8 cellular contexts compared by ENCODE assay signal in the genomic region with DNA sequence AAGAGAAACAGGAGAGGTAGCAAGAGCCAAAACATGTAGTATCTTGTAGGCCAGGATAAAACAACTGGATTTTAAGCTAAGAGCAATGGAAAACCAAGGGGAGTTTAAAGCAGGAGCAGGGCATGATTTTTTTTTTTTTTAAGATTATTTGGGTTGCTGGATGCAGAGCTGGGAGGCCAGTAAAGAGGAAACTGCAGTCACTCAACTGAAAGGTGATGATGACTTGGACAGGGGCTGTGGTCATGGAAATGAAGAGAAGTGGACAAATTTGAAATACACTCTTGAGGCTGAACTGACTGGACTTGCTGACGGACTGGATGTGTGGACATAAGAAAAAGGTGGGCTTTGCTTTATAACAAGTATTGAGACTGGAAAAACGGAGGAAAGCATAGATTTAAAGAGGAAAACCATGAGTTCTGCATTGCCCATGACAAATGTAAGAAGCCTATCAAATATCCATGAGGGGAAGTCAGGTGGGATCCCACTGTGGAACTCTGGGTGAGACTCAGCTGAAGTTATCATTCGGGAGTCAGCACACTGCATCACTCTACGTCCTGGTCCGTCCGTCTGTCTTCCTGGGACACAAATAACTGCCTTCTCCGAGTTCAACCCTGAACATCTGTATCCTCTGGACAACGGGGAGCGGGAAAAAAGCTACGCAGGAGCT. TPM values are rescaled to one million over a fixed set of nuclear protein-coding genes. Genes with fewer than 3 reads are reported as not detected.
DNase-seq lines count a peak whose midpoint lies in the region; ATAC-seq and FAIRE-seq lines count a peak whose summit lies in the region.

No MANE protein-coding gene starts in this region.

- WGBS in small intestine, 3 donors = 2 to 5% (median 4%) methylated on average over 10 of the region's 10 CpGs

- no peaks in the 10 kb centered on the region for H3K9me3 Mint-ChIP-seq in activated naive CD4-positive, alpha-beta T cell treated with anti-CD3 and anti-CD28 coated beads, Interleukin-2, amount 50 U/mL, for 24 hours
- H3K9me3 Mint-ChIP-seq in activated naive CD8-positive, alpha-beta T cell treated with anti-CD3 and anti-CD28 coated beads for 36 hours = no peaks in the 10 kb centered on the region

- no peak for FAIRE-seq in small intestine (lab: Jason Lieb, UNC)

- H3K4me3 ChIP-seq in iPS-15b (ENCODE audit: low read depth, low read length) = peak overlapping the region; percentile 90
- peak overlapping the region; percentile 75 to 91 for H3K4me3 ChIP-seq in small intestine (ENCODE audit: low read depth in 1 of 2, low read length in 2 of 2)

- H3K9ac ChIP-seq in iPS-15b (ENCODE audit: low read depth, low read length) = peak overlapping the region; percentile 95

- peak; percentile 2 for ATAC-seq in HG03520 (IDR thresholded peaks at IDR 0.05; ENCODE audit: unreplicated experiment)

- H3K9me3 ChIP-seq in iPS-15b (ENCODE audit: control insufficient read depth, insufficient read depth, low read length) (no peaks in the 10 kb centered on the region), small intestine (ENCODE audit: control insufficient read depth, low read depth) (no peaks in the 10 kb centered on the region)

- H3K4me1 Mint-ChIP-seq in activated naive CD4-positive, alpha-beta T cell treated with anti-CD3 and anti-CD28 coated beads, Interleukin-2, amount 50 U/mL, for 24 hours = peaks cover 79% of the 10 kb centered on the region
- peaks cover 55% of the 10 kb centered on the region for H3K4me1 Mint-ChIP-seq in activated naive CD8-positive, alpha-beta T cell treated with anti-CD3 and anti-CD28 coated beads for 36 hours

- H3K4me3 Mint-ChIP-seq in activated naive CD4-positive, alpha-beta T cell treated with anti-CD3 and anti-CD28 coated beads, Interleukin-2, amount 50 U/mL, for 24 hours = peak overlapping the region; percentile 99
- H3K4me3 Mint-ChIP-seq in activated naive CD8-positive, alpha-beta T cell treated with anti-CD3 and anti-CD28 coated beads for 36 hours = peak overlapping the region; percentile 91

- H3K27ac Mint-ChIP-seq in activated naive CD4-positive, alpha-beta T cell treated with anti-CD3 and anti-CD28 coated beads, Interleukin-2, amount 50 U/mL, for 24 hours = peak overlapping the region; percentile 100
- H3K27ac Mint-ChIP-seq in activated naive CD8-positive, alpha-beta T cell treated with anti-CD3 and anti-CD28 coated beads for 36 hours = peak overlapping the region; percentile 100

- H3K4me1 ChIP-seq in iPS-15b (ENCODE audit: control insufficient read depth, insufficient read depth, low read length) = peaks cover 6% of the 10 kb centered on the region
- peaks cover 8 to 16% of the 10 kb centered on the region in 2 donors for H3K4me1 ChIP-seq in small intestine (ENCODE audit: control insufficient read depth in 2 of 2, insufficient read depth in 1 of 2, low read depth in 1 of 2, low read length in 1 of 2)

- peaks cover 10% of the 10 kb centered on the region for H3K36me3 Mint-ChIP-seq in activated naive CD4-positive, alpha-beta T cell treated with anti-CD3 and anti-CD28 coated beads, Interleukin-2, amount 50 U/mL, for 24 hours
- peaks cover 15% of the 10 kb centered on the region for H3K36me3 Mint-ChIP-seq in activated naive CD8-positive, alpha-beta T cell treated with anti-CD3 and anti-CD28 coated beads for 36 hours

- H3K27ac ChIP-seq in small intestine (ENCODE audit: low read depth in 1 of 2, low read length in 1 of 2) = peak overlapping the region; percentile 95 to 97

- H3K27me3 ChIP-seq in iPS-15b (ENCODE audit: control insufficient read depth, insufficient read depth, low read length) = no peaks in the 10 kb centered on the region
- no peaks in the 10 kb centered on the region for H3K27me3 ChIP-seq in small intestine (ENCODE audit: control insufficient read depth in 2 of 2, insufficient read depth in 2 of 2, low read length in 2 of 2)

- no peak for DNase-seq in activated naive CD4-positive, alpha-beta T cell treated with Interleukin-2 at 50 U/mL for 16 hours
- no peak for DNase-seq in activated naive CD8-positive, alpha-beta T cell treated with anti-CD3 and anti-CD28 coated beads for 36 hours
- DNase-seq in small intestine (no peak), middle frontal gyrus (ENCODE audit: extremely low spot score, low spot score) (no peak), DMS153 treated with DMSO at 0.1 percent for 48 hours (lab: John Stamatoyannopoulos, UW; ENCODE audit: unreplicated experiment) (no peak)

- H3K36me3 ChIP-seq in iPS-15b (ENCODE audit: control insufficient read depth, insufficient read depth, low read length) = peaks cover 6% of the 10 kb centered on the region
- peaks cover 0 to 4% of the 10 kb centered on the region in 2 donors for H3K36me3 ChIP-seq in small intestine (ENCODE audit: control insufficient read depth in 2 of 2, insufficient read depth in 2 of 2, low read length in 2 of 2)

- no peaks in the 10 kb centered on the region for H3K27me3 Mint-ChIP-seq in activated naive CD4-positive, alpha-beta T cell treated with anti-CD3 and anti-CD28 coated beads, Interleukin-2, amount 50 U/mL, for 24 hours
- no peaks in the 10 kb centered on the region for H3K27me3 Mint-ChIP-seq in activated naive CD8-positive, alpha-beta T cell treated with anti-CD3 and anti-CD28 coated beads for 36 hours

RNA-seq across cellular contexts. Expression of a gene that starts 0.7 kb away (rescaled TPM):
- 10 to 100 TPM; 19.8 to 25.4 TPM for total RNA-seq in activated naive CD8-positive, alpha-beta T cell treated with anti-CD3 and anti-CD28 coated beads for 36 hours
- polyA plus RNA-seq in small intestine = 10 to 100 TPM; 17.3 to 25.5 (median 23.2) TPM

RNA-seq across cellular contexts. Expression of a gene that starts 0.9 kb away (rescaled TPM):
- 10 to 100 TPM; 26.3 to 27.2 TPM for total RNA-seq in activated naive CD8-positive, alpha-beta T cell treated with anti-CD3 and anti-CD28 coated beads for 36 hours
- polyA plus RNA-seq in small intestine = 10 to 100 TPM; 13.0 to 18.4 (median 14.3) TPM

RNA-seq across cellular contexts. Expression of a gene that starts 52.9 kb away (rescaled TPM):
- total RNA-seq in activated naive CD8-positive, alpha-beta T cell treated with anti-CD3 and anti-CD28 coated beads for 36 hours = 10 to 100 TPM; 26.8 to 27.0 TPM
- polyA plus RNA-seq in small intestine = 10 to 100 TPM; 11.9 to 37.5 (median 15.0) TPM

RNA-seq across cellular contexts. Expression of a gene that starts 53.0 kb away (rescaled TPM):
- 10 to 100 TPM; 27.7 to 29.8 TPM for total RNA-seq in activated naive CD8-positive, alpha-beta T cell treated with anti-CD3 and anti-CD28 coated beads for 36 hours
- 10 to 100 TPM; 21.9 to 42.3 (median 31.1) TPM for polyA plus RNA-seq in small intestine
